1 cellular context compared by ENCODE assay signal in the genomic region with DNA sequence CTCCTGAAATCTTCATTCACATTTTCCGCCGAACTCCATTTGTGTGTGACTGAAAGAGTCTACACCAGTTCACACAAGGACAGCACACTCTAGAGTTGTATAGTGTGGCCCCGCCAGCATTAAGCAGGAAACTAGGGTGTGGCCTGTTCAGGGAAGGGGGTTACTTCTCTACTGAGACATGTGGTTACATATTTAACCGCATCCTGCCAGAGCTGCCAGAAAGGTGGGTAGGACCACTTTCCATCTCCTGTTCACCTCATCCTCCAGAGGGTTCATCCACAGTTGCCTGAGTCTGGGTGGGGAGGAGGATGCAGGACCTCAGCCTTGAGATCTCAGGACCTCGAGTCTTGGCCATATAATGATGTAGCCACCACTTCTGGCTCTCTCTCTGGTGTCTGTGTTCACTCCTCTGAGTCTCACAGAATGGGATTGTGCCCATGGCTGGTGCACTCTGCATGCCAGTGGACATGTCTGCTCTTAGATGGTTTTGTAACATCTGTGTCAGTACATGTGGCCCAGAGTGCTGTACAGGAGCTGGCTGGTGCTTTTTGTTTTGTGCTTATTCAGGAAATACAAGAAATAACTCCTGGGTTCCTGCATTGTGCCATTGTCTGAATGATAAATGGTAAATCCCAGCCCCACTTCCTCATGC.
TF ChIP-seq lines count a peak whose summit lies in the region.

No MANE protein-coding gene starts in this region.

TF ChIP-seq in SK-N-SH treated with all-trans-retinoic acid at 6 μM for 48 hours, 23 proteins besides CTCF, POLR2A, EP300 and RAD21 (continued from another document):
- TF ChIP-seq, protein P1, sequence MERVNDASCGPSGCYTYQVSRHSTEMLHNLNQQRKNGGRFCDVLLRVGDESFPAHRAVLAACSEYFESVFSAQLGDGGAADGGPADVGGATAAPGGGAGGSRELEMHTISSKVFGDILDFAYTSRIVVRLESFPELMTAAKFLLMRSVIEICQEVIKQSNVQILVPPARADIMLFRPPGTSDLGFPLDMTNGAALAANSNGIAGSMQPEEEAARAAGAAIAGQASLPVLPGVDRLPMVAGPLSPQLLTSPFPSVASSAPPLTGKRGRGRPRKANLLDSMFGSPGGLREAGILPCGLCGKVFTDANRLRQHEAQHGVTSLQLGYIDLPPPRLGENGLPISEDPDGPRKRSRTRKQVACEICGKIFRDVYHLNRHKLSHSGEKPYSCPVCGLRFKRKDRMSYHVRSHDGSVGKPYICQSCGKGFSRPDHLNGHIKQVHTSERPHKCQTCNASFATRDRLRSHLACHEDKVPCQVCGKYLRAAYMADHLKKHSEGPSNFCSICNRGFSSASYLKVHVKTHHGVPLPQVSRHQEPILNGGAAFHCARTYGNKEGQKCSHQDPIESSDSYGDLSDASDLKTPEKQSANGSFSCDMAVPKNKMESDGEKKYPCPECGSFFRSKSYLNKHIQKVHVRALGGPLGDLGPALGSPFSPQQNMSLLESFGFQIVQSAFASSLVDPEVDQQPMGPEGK (CRISPR knock-in tag; IDR thresholded peaks at IDR 0.05; ENCODE audit: borderline replicate concordance) = no peak
- TF ChIP-seq ZNF70 (CRISPR knock-in tag; IDR thresholded peaks at IDR 0.05) = no peak
